ENCODE assay signal across 1 cellular context in genomic region chr16:86668136-86668535, GRCh38.
A peak's percentile ranks its signal among the peaks of the same experiment; 100 is the strongest.
TF ChIP-seq lines count a peak whose summit lies in the region.

No MANE protein-coding gene starts in this region.

TF ChIP-seq in H1, 55 proteins besides CTCF, POLR2A, EP300 and RAD21:
- no peak for TF ChIP-seq EGR1 (IDR thresholded peaks at IDR 0.05; ENCODE audit: borderline replicate concordance, low read depth, low read length)
- no peak for TF ChIP-seq ZNF274 (IDR thresholded peaks at IDR 0.05; ENCODE audit: borderline replicate concordance, extremely low read depth, low read length)
- no peak for TF ChIP-seq TCF12 (IDR thresholded peaks at IDR 0.05; ENCODE audit: low read depth, low read length)
- peak; percentile 63 for TF ChIP-seq SRF (IDR thresholded peaks at IDR 0.05; ENCODE audit: low read depth, low read length)
